In genomic region chr9:36034234-36034633, GRCh38 we compare ENCODE assay signal across 23 cellular contexts.
"Had no signal": no experiment of that assay in that cellular context is flagged by ENCODE, and none has a peak within 500 bp of the region (broad histone marks: within the 10 kb centered on the region; RNA-seq: fewer than 3 reads in every experiment).

No MANE protein-coding gene starts in this region.

- H3K9me3 ChIP-seq: esophagus muscularis mucosa, gastroesophageal sphincter, heart left ventricle, left ventricle myocardium inferior, lower lobe of right lung, mucosa of descending colon had no signal

- H3K27me3 ChIP-seq: dorsolateral prefrontal cortex, esophagus muscularis mucosa, foreskin keratinocyte, gastroesophageal sphincter, heart left ventricle had no signal

- H3K27ac Mint-ChIP-seq: mesothelial cell of epicardium, naive B cell had no signal

- H3K36me3 Mint-ChIP-seq: immature natural killer cell, mesothelial cell of epicardium, naive B cell had no signal

- H3K27ac ChIP-seq: coronary artery, dorsolateral prefrontal cortex, esophagus muscularis mucosa, foreskin keratinocyte, gastroesophageal sphincter, heart left ventricle, hepatocyte, left ventricle myocardium inferior, lower lobe of right lung had no signal

- H3K9me3 Mint-ChIP-seq: immature natural killer cell, mesothelial cell of epicardium, naive B cell had no signal

- H3K4me3 Mint-ChIP-seq: mesothelial cell of epicardium had no signal

- H3K4me3 ChIP-seq: coronary artery, dorsolateral prefrontal cortex, esophagus muscularis mucosa, gastroesophageal sphincter, heart left ventricle, hepatocyte, left ventricle myocardium inferior, lower lobe of right lung, mucosa of descending colon had no signal

- H3K36me3 ChIP-seq: esophagus muscularis mucosa, gastroesophageal sphincter, heart left ventricle, left ventricle myocardium inferior, lower lobe of right lung had no signal

- DNase-seq: dermis blood vessel endothelial cell; dorsolateral prefrontal cortex; effector CD4-positive, alpha-beta T cell; effector memory CD4-positive, alpha-beta T cell; foreskin keratinocyte; heart left ventricle; hypothalamus; immature natural killer cell; islet precursor cell; kidney; kidney glomerular epithelial cell; left colon; left ventricle myocardium inferior; lower lobe of right lung; mesenchymal stem cell; mucosa of descending colon; naive B cell had no signal

- ATAC-seq: foreskin keratinocyte, gastroesophageal sphincter, heart left ventricle, left colon, left lobe of liver, lower lobe of right lung, mucosa of descending colon had no signal
